Comparison of ENCODE assay signal across 9 cellular contexts in the genomic region with DNA sequence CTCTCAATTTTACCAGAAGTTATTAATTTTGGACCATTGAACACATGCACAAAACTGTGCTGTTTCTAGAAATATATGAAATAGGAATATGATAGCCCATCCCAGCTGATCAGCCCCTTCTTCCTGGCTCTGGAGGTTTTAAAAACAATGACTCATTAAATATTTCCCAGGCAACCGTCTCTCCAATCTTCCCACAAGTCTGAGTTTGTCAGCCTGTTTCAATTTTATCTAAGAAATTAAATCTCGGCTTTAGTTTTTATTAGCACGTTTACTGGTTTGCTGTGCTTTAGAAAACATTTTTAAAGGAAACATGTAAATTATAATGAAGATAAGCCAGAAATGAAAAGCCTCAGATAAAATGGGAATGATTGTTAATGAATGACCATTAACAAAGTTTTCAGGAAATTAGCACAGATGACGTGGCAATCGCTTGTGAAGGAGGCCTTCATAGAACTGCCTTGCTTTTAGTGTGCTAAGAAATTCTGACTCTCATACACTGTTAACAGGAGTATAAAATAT.
A peak's percentile ranks its signal among the peaks of the same experiment; 100 is the strongest.
DNase-seq lines count a peak whose midpoint lies in the region; ATAC-seq lines count a peak whose summit lies in the region.
"Had no signal": no experiment of that assay in that cellular context is flagged by ENCODE, and none has a peak within 500 bp of the region (broad histone marks: within the 10 kb centered on the region; RNA-seq: fewer than 3 reads in every experiment).

No MANE protein-coding gene starts in this region.

- H3K36me3 ChIP-seq in SK-N-MC (ENCODE audit: insufficient read depth, low read length) = no peaks in the 10 kb centered on the region

- no peak overlapping the region for H3K9ac ChIP-seq in SK-N-MC (ENCODE audit: insufficient read length)

- H3K9me3 ChIP-seq in SK-N-MC (ENCODE audit: low read depth, low read length) = no peaks in the 10 kb centered on the region

- ATAC-seq in GM19395 (IDR thresholded peaks at IDR 0.05; ENCODE audit: unreplicated experiment) = no peak
- ATAC-seq in HG03521 (IDR thresholded peaks at IDR 0.05; ENCODE audit: unreplicated experiment) = no peak
- no peak for ATAC-seq in GM18867 (IDR thresholded peaks at IDR 0.05; ENCODE audit: unreplicated experiment)

- DNase-seq in GM04504 (ENCODE audit: low read depth) = peak; percentile 61
- DNase-seq in SK-N-MC (ENCODE audit: low read depth, low spot score) = no peak
- DNase-seq in fibroblast of peridontal ligament (ENCODE audit: extremely low read depth) = peak; percentile 91
- peak; percentile 83 for DNase-seq in renal cortical epithelial cell (ENCODE audit: low read depth)
- no peak for DNase-seq in activated T-cell treated with anti-CD3 and anti-CD28 coated beads, Interleukin-2, amount 50 U/mL, for 48 hours
- DNase-seq: activated CD4-positive, alpha-beta T cell treated with anti-CD3 and anti-CD28 coated beads, Interleukin-2, amount 50 U/mL, for 1 hour had no signal

- H3K4me3 ChIP-seq in SK-N-MC = 0 out of 2 replicates have a peak overlapping the region, but pooled peaks have one; percentile 6

- H3K27ac ChIP-seq in SK-N-MC = no peak overlapping the region

Comparison
In these comparisons a context has a peak if more than half of its experiments do, and no peak if none do; other contexts are left out.
1. DNase-seq: peak in GM04504 (single experiment), fibroblast of peridontal ligament (single experiment) and renal cortical epithelial cell (single experiment); none in SK-N-MC (single experiment) and activated T-cell treated with anti-CD3 and anti-CD28 coated beads, Interleukin-2, amount 50 U/mL, for 48 hours (0 of 2).